Comparison of ENCODE assay signal across 11 cellular contexts in the genomic region with DNA sequence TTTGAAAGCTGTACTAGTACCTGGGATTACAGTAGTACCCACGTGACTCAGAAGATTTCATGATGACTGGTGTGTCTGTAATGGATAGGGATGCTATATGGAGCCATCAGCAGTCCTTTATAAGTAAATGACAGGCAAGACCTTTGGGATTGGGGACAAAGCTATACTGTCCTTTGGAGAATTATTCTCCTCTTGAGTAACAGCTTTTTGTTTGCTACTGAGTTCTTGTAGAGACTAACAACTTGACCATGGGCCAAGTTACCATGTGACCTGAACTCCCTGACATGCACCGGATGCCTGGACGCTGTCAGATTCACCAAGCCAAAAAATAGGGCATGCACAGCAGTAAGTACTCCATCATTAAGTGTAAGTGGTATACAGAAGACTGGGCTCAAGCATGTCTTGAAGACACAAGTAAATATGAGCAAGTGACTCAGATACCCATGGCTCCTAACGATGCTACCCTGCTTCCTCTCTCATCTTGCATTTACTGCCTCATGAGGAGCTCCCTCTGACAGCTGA. TPM values are rescaled to one million over a fixed set of nuclear protein-coding genes. Genes with fewer than 3 reads are reported as not detected.
DNase-seq lines count a peak whose midpoint lies in the region; ATAC-seq and TF ChIP-seq lines count a peak whose summit lies in the region.
"Had no signal": no experiment of that assay in that cellular context is flagged by ENCODE, and none has a peak within 500 bp of the region (broad histone marks: within the 10 kb centered on the region; RNA-seq: fewer than 3 reads in every experiment).

No MANE protein-coding gene starts in this region.

- H4K20me1 ChIP-seq in PC-9 (ENCODE audit: insufficient read depth) = peaks cover 66% of the 10 kb centered on the region

- peak overlapping the region in 3 of 10 donors; percentile 6 to 24 (median 7) for H3K4me3 Mint-ChIP-seq in naive thymus-derived CD4-positive, alpha-beta T cell
- H3K4me3 Mint-ChIP-seq in mesothelial cell of epicardium = no peak overlapping the region
- H3K4me3 Mint-ChIP-seq: activated naive CD4-positive, alpha-beta T cell treated with anti-CD3 and anti-CD28 coated beads, Interleukin-2, amount 10 ng/mL, durations not matched to agents 7 days and 5 days had no signal

- peaks cover 99% of the 10 kb centered on the region for H3K79me2 ChIP-seq in PC-9 (ENCODE audit: low read depth)

- no peaks in the 10 kb centered on the region for H3K9me3 ChIP-seq in PC-9 (ENCODE audit: insufficient read depth, low read depth)
- H3K9me3 ChIP-seq in naive thymus-derived CD4-positive, alpha-beta T cell (ENCODE audit: control insufficient read depth in 2 of 3, low read length in 3 of 3) = no peaks in the 10 kb centered on the region
- H3K9me3 ChIP-seq: Caco-2 had no signal

- H3F3A ChIP-seq in PC-9 (ENCODE audit: insufficient read depth, low read depth) = peaks cover 26% of the 10 kb centered on the region

- no peaks in the 10 kb centered on the region for H3K27me3 ChIP-seq in PC-9 (ENCODE audit: insufficient read depth, low read depth)
- H3K27me3 ChIP-seq in naive thymus-derived CD4-positive, alpha-beta T cell (ENCODE audit: control insufficient read depth in 2 of 2, insufficient read depth in 2 of 2, low read length in 2 of 2) = no peaks in the 10 kb centered on the region

- no peaks in the 10 kb centered on the region for H3K9me2 ChIP-seq in PC-9 (ENCODE audit: insufficient read depth)

- no TSS peak for BruUV-seq in PC-9 (replicated peaks; lab: Mats Ljungman, UMichigan)

- H3K4me1 Mint-ChIP-seq in naive thymus-derived CD4-positive, alpha-beta T cell = peaks cover 45 to 82% (median 75%) of the 10 kb centered on the region in 7 donors
- H3K4me1 Mint-ChIP-seq in mesothelial cell of epicardium = no peaks in the 10 kb centered on the region

- no peaks in the 10 kb centered on the region for H3K36me3 ChIP-seq in PC-9 (ENCODE audit: low read depth)
- H3K36me3 ChIP-seq in naive thymus-derived CD4-positive, alpha-beta T cell (ENCODE audit: control insufficient read depth in 2 of 3, insufficient read depth in 3 of 3, low read length in 3 of 3) = no peaks in the 10 kb centered on the region

- peaks cover 0 to 24% (median 4%) of the 10 kb centered on the region in 5 donors for H3K36me3 Mint-ChIP-seq in naive thymus-derived CD4-positive, alpha-beta T cell
- no peaks in the 10 kb centered on the region for H3K36me3 Mint-ChIP-seq in mesothelial cell of epicardium

- intact Hi-C loops in PC-9 (cut with micrococcal nuclease; ENCODE audit: unreplicated experiment) = no loop called here
- intact Hi-C loops in naive thymus-derived CD4-positive, alpha-beta T cell (cut with micrococcal nuclease) = no loop called here

- ATAC-seq in naive thymus-derived CD4-positive, alpha-beta T cell = peak; percentile 40
- no peak for ATAC-seq in HG03460 (IDR thresholded peaks at IDR 0.05; ENCODE audit: unreplicated experiment)

- H3K9me3 Mint-ChIP-seq in naive thymus-derived CD4-positive, alpha-beta T cell = no peaks in the 10 kb centered on the region
- H3K9me3 Mint-ChIP-seq in mesothelial cell of epicardium = no peaks in the 10 kb centered on the region
- H3K9me3 Mint-ChIP-seq: activated naive CD4-positive, alpha-beta T cell treated with anti-CD3 and anti-CD28 coated beads, Interleukin-2, amount 10 ng/mL, durations not matched to agents 7 days and 5 days had no signal

- H3K27ac ChIP-seq in 22Rv1 (peak overlapping the region; percentile 52), PC-9 (0 out of 2 replicates have a peak overlapping the region, but pooled peaks have one; percentile 18)
- H3K27ac ChIP-seq in naive thymus-derived CD4-positive, alpha-beta T cell (ENCODE audit: low read depth, low read length) = no peak overlapping the region

- H3K4me2 ChIP-seq in PC-9 = no peak overlapping the region

- H2AFZ ChIP-seq in PC-9 = no peak overlapping the region

- no peaks in the 10 kb centered on the region for H3K4me1 ChIP-seq in PC-9 (replicated peaks; ENCODE audit: insufficient read depth)
- H3K4me1 ChIP-seq in naive thymus-derived CD4-positive, alpha-beta T cell (ENCODE audit: control insufficient read depth in 2 of 2, insufficient read depth in 2 of 2, low read length in 2 of 2) = peaks cover 0 to 24% of the 10 kb centered on the region in 2 donors

- POLR2A ChIA-PET in PC-9 (lab: Charles Lee; ENCODE audit: unreplicated experiment) = no interaction called here
- POLR2A ChIA-PET in naive thymus-derived CD4-positive, alpha-beta T cell (lab: Charles Lee) = interaction anchor here (0.6 to 1.4 kb wide), 4 partner anchors 11 to 46 kb away, joined by 3 read pairs; no protein-coding TSS in a partner anchor

- no peaks in the 10 kb centered on the region for H3K27me3 Mint-ChIP-seq in naive thymus-derived CD4-positive, alpha-beta T cell
- no peaks in the 10 kb centered on the region for H3K27me3 Mint-ChIP-seq in mesothelial cell of epicardium (ENCODE audit: low read depth)
- H3K27me3 Mint-ChIP-seq: activated naive CD4-positive, alpha-beta T cell treated with anti-CD3 and anti-CD28 coated beads, Interleukin-2, amount 10 ng/mL, durations not matched to agents 7 days and 5 days had no signal

- no peak for DNase-seq in PC-9
- peak; percentile 88 for DNase-seq in fibroblast of pulmonary artery (ENCODE audit: low read depth)
- no peak for DNase-seq in naive thymus-derived CD4-positive, alpha-beta T cell
- DNase-seq in GM19240 (ENCODE audit: insufficient read length, low spot score) = no peak
- no peak for DNase-seq in NCI-H82 (lab: John Stamatoyannopoulos, UW)
- no peak for DNase-seq in mesothelial cell of epicardium (ENCODE audit: low spot score in 2 of 2, unreplicated experiment in 2 of 2)
- DNase-seq: activated naive CD4-positive, alpha-beta T cell treated with anti-CD3 and anti-CD28 coated beads, Interleukin-2, amount 10 ng/mL, durations not matched to agents 7 days and 5 days; Caco-2; NCI-H1048 had no signal

- CTCF ChIA-PET in PC-9 (lab: Charles Lee) = interaction anchor here (1.0 kb wide), 1 partner anchor 14 kb away, joined by 3 read pairs; a partner anchor contains a TSS
- CTCF ChIA-PET in naive thymus-derived CD4-positive, alpha-beta T cell (lab: Charles Lee) = interaction anchor here (0.5 to 0.6 kb wide), 2 partner anchors 14 to 48 kb away, joined by 4 read pairs; no protein-coding TSS in a partner anchor

- no peak for TF ChIP-seq CTCF in 22Rv1 (IDR thresholded peaks at IDR 0.05)
- TF ChIP-seq CTCF in PC-9 (conservative IDR thresholded peaks at IDR 0.05) = no peak
- TF ChIP-seq CTCF in fibroblast of pulmonary artery (IDR thresholded peaks at IDR 0.05; ENCODE audit: low read length, missing control alignments) = no peak
- TF ChIP-seq CTCF in mesothelial cell of epicardium (IDR thresholded peaks at IDR 0.05; ENCODE audit: unreplicated experiment) = no peak

- H3K4me3 ChIP-seq in PC-9 = no peak overlapping the region
- no peak overlapping the region for H3K4me3 ChIP-seq in fibroblast of pulmonary artery (replicated peaks; ENCODE audit: low read depth, low read length)
- H3K4me3 ChIP-seq in naive thymus-derived CD4-positive, alpha-beta T cell (ENCODE audit: low read length) = no peak overlapping the region

- H3K27ac Mint-ChIP-seq in naive thymus-derived CD4-positive, alpha-beta T cell = peak overlapping the region in 6 of 9 donors; percentile 9 to 86 (median 39)
- no peak overlapping the region for H3K27ac Mint-ChIP-seq in mesothelial cell of epicardium
- H3K27ac Mint-ChIP-seq: activated naive CD4-positive, alpha-beta T cell treated with anti-CD3 and anti-CD28 coated beads, Interleukin-2, amount 10 ng/mL, durations not matched to agents 7 days and 5 days had no signal

RNA-seq across cellular contexts. Expression of a gene that starts 12.9 kb away (rescaled TPM):
- total RNA-seq in PC-9 (2021) (146 and 174 TPM in 2 replicates), mesothelial cell of epicardium (120 to 126 TPM (median 121 TPM) in 3 replicates)
- 100 to 1,000 TPM in 1 of 5 experiments, 10 to 100 TPM in 4; 54.3 to 108 (median 63.5) TPM for total RNA-seq in naive thymus-derived CD4-positive, alpha-beta T cell
- 100 to 1,000 TPM; 116 to 136 TPM for polyA plus RNA-seq in naive thymus-derived CD4-positive, alpha-beta T cell

RNA-seq across cellular contexts. Expression of a gene that starts 45.0 kb away (rescaled TPM):
- total RNA-seq in PC-9 (2021) (66.7 and 77.1 TPM in 2 replicates), mesothelial cell of epicardium (6.4 to 7.6 TPM (median 6.7 TPM) in 3 replicates)
- total RNA-seq in naive thymus-derived CD4-positive, alpha-beta T cell = 1 to 10 TPM; 1.2 to 3.1 (median 2.9) TPM
- polyA plus RNA-seq in naive thymus-derived CD4-positive, alpha-beta T cell = 1 to 10 TPM; 4.2 to 5.2 TPM

RNA-seq across cellular contexts. Expression of a gene that starts 45.4 kb away (rescaled TPM):
- total RNA-seq in PC-9 (2021) (20.8 and 27.5 TPM in 2 replicates), mesothelial cell of epicardium (31.8 to 32.8 TPM (median 31.9 TPM) in 3 replicates)
- 10 to 100 TPM; 36.6 to 39.0 (median 37.6) TPM for total RNA-seq in naive thymus-derived CD4-positive, alpha-beta T cell
- polyA plus RNA-seq in naive thymus-derived CD4-positive, alpha-beta T cell = 10 to 100 TPM in 1 of 2 donors, 1 to 10 TPM in 1; 4.9 to 14.0 TPM

RNA-seq across cellular contexts. Expression of a gene that starts 48.9 kb away (rescaled TPM):
- 22.9 and 29.5 TPM in 2 replicates for total RNA-seq in PC-9 (2021)
- total RNA-seq in naive thymus-derived CD4-positive, alpha-beta T cell = 10 to 100 TPM; 26.8 to 47.7 (median 33.1) TPM
- 10 to 100 TPM; 22.0 to 26.1 TPM for polyA plus RNA-seq in naive thymus-derived CD4-positive, alpha-beta T cell
- total RNA-seq in mesothelial cell of epicardium = 47.5 to 49.3 TPM (median 49.3 TPM) in 3 replicates
